12 cellular contexts compared by ENCODE assay signal in the genomic region with DNA sequence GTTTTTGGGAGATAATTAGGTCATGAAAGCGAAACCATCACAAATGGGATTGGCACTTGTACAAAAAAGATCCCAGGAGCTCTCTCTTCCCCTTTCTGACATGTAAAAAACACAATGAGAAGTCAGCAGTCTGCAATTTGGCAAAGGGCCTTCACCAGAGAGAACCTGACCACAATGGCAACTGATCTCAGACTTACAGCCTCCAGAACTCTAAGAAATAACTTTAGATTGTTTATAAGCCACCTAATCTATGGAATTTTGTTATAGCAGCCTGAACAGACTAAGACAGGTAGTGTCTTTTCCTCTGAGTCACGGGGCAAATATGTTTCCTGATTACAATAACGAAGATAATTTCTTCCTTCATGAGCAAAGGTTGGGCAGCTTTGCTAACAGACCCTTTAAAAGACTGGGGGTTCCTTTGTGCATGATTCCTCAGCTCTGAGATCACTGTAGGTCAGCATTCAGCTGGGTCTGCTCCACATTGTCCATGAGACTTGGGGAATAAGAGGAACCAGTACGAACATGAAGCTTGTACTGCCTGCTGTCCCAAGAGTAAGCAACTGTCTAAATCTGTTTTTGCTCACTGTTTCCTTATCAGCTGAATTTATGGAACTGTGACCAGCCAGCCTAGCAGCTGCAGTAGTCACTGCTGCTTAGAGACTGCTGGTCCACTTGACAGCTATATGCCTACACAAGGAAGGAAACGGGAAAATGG.
DNase-seq lines count a peak whose midpoint lies in the region; ATAC-seq, FAIRE-seq and TF ChIP-seq lines count a peak whose summit lies in the region.
"Had no signal": no experiment of that assay in that cellular context is flagged by ENCODE, and none has a peak within 500 bp of the region (broad histone marks: within the 10 kb centered on the region; RNA-seq: fewer than 3 reads in every experiment).

No MANE protein-coding gene starts in this region.

- H3K27ac ChIP-seq in GM12878 (ENCODE audit: control insufficient read depth, insufficient read depth), result peak overlapping the region; percentile 55; the same call in 1 of the 2 replicates

- 0 out of 2 replicates have a peak overlapping the region, but pooled peaks have one; percentile 20 for H3K9ac ChIP-seq in GM12878 (ENCODE audit: control insufficient read depth, insufficient read depth, low read length)

- peak overlapping the region; percentile 60; the same call in 1 of the 2 replicates for H3K4me2 ChIP-seq in GM12878 (ENCODE audit: control insufficient read depth, insufficient read depth)

- peak; percentile 13 for FAIRE-seq in GM12878 (lab: Jason Lieb, UNC)
- FAIRE-seq: colon, G401.6 had no signal

- peak; percentile 44 to 74; a peak in 2 of 4 replicates for TF ChIP-seq EP300 in GM12878 (IDR thresholded peaks at IDR 0.05; ENCODE audit: borderline replicate concordance in 1 of 2, control insufficient read depth in 1 of 2, low read depth in 2 of 2, low read length in 2 of 2)

- no peak for TF ChIP-seq RAD21 in GM12878 (IDR thresholded peaks at IDR 0.05; ENCODE audit: insufficient read depth, low read depth, low read length)

- H2AFZ ChIP-seq in GM12878 (ENCODE audit: control insufficient read depth, low read depth, low read length), result peak overlapping the region; percentile 71

- POLR2A ChIA-PET in GM12878 (lab: Charles Lee), result interaction anchor here (0.7 to 1.9 kb wide), 6 partner anchors 60 to 358 kb away, joined by 3 to 5 read pairs (median 3); no protein-coding TSS in a partner anchor

- H3K36me3 ChIP-seq in GM12878 (ENCODE audit: control insufficient read depth in 2 of 2, insufficient read depth in 2 of 2, low read length in 1 of 2), result no peaks in the 10 kb centered on the region

- CTCF ChIA-PET in GM12878 (lab: Yijun Ruan, JAX), result interaction anchor here (0.8 to 2.2 kb wide), 4 partner anchors 14 to 156 kb away, joined by 3 to 7 read pairs (median 4); no protein-coding TSS in a partner anchor

- no peak overlapping the region for H3K4me3 ChIP-seq in GM12878

- no peaks in the 10 kb centered on the region for H4K20me1 ChIP-seq in GM12878 (ENCODE audit: control insufficient read depth, insufficient read depth)

- no peak for TF ChIP-seq POLR2A in GM12878 (IDR thresholded peaks at IDR 0.05; ENCODE audit: low read depth, low read length)

- no TSS peak for BruUV-seq in GM12878 (replicated peaks; lab: Mats Ljungman, UMichigan)

- in situ Hi-C loops in GM12878 (cut with MboI), result no loop called here

- ATAC-seq in GM19397 (IDR thresholded peaks at IDR 0.05; ENCODE audit: unreplicated experiment), result peak; percentile 44
- ATAC-seq in HG03342 (IDR thresholded peaks at IDR 0.05; ENCODE audit: unreplicated experiment), result peak; percentile 49
- ATAC-seq in GM12878, result peak; percentile 81
- no peak for ATAC-seq in HG03565 (IDR thresholded peaks at IDR 0.05; ENCODE audit: unreplicated experiment)
- ATAC-seq in SK-N-SH treated with all-trans-retinoic acid at 6 μM for 48 hours, result no peak
- no peak for ATAC-seq in left lobe of liver

- H3K27me3 ChIP-seq in GM12878 (replicated peaks in 1 of 2; ENCODE audit: control insufficient read depth in 2 of 2, insufficient read depth in 2 of 2, low read length in 1 of 2), result no peaks in the 10 kb centered on the region

- no peaks in the 10 kb centered on the region; the same call in 2 of the 3 replicates for H3K9me3 ChIP-seq in GM12878 (replicated peaks; ENCODE audit: control insufficient read depth, insufficient read depth, low read length)

- 32% methylated on average over 5 of the region's 5 CpGs for WGBS in GM12878 (ENCODE audit: insufficient coverage, insufficient replicate concordance, low lambda C conversion rate, missing lambda C conversion rate)

- DNase-seq in GM12878 (ENCODE audit: low read depth, low spot score) (peak; percentile 38), pulmonary artery endothelial cell (ENCODE audit: low read depth, low spot score) (peak; percentile 8), DMS 273 (lab: John Stamatoyannopoulos, UW; ENCODE audit: unreplicated experiment) (no peak), left lobe of liver (ENCODE audit: low spot score) (no peak)
- DNase-seq: H7; stimulated activated naive CD4-positive, alpha-beta T cell treated with Interleukin-2 at 50 U/mL for 16 hours had no signal

- intact Hi-C loops in GM12878 (cut with micrococcal nuclease; ENCODE audit: unreplicated experiment), result loop anchor here (2.0 to 5.0 kb wide), 2 partner anchors 64 to 141 kb away; no protein-coding TSS in a partner anchor

- H3K79me2 ChIP-seq in GM12878 (ENCODE audit: control insufficient read depth, insufficient read depth, low read length), result no peaks in the 10 kb centered on the region

- SMC1A ChIA-PET in GM12878 (lab: Charles Lee; ENCODE audit: uncharacterized antibody, unreplicated experiment), result interaction anchor here (0.8 to 6.3 kb wide), 18 partner anchors 11 to 227 kb away, joined by 3 to 35 read pairs (median 4); no protein-coding TSS in a partner anchor

- peaks cover 15% of the 10 kb centered on the region for H3K4me1 ChIP-seq in GM12878 (ENCODE audit: control insufficient read depth, insufficient read depth, low read length)

- TF ChIP-seq CTCF in GM12878 (IDR thresholded peaks at IDR 0.05 in 2 of 3, conservative IDR thresholded peaks at IDR 0.05 in 1 of 3; ENCODE audit: control insufficient read depth in 2 of 3, extremely low read depth in 1 of 3, insufficient read depth in 1 of 3, low read depth in 3 of 3, low read length in 3 of 3), result no peak

- RAD21 ChIA-PET in GM12878 (lab: Charles Lee; ENCODE audit: unreplicated experiment), result interaction anchor here (0.9 to 2.9 kb wide), 8 partner anchors 24 to 155 kb away, joined by 3 to 17 read pairs (median 4); no protein-coding TSS in a partner anchor

TF ChIP-seq in GM12878, 131 proteins besides CTCF, POLR2A, EP300 and RAD21 (continues in another document):
- peak; percentile 39; the same call in 1 of the 2 replicates for TF ChIP-seq PAX5 (IDR thresholded peaks at IDR 0.05; ENCODE audit: borderline replicate concordance, low read depth, low read length)

TF ChIP-seq in SK-N-SH treated with all-trans-retinoic acid at 6 μM for 48 hours, 23 proteins besides CTCF, POLR2A, EP300 and RAD21:
- TF ChIP-seq ISL1 (CRISPR knock-in tag; IDR thresholded peaks at IDR 0.05) (no peak), ZC3H10 (CRISPR knock-in tag; IDR thresholded peaks at IDR 0.05) (no peak), CSDC2 (CRISPR knock-in tag; IDR thresholded peaks at IDR 0.05) (no peak), OSR1 (CRISPR knock-in tag; IDR thresholded peaks at IDR 0.05) (no peak), TOX (CRISPR knock-in tag; IDR thresholded peaks at IDR 0.05; ENCODE audit: borderline replicate concordance) (no peak), TCF4 (CRISPR knock-in tag; IDR thresholded peaks at IDR 0.05; ENCODE audit: borderline replicate concordance) (no peak), ZFP30 (CRISPR knock-in tag; IDR thresholded peaks at IDR 0.05) (no peak), SNAI2 (CRISPR knock-in tag; IDR thresholded peaks at IDR 0.05) (no peak)
- TF ChIP-seq, protein P1, sequence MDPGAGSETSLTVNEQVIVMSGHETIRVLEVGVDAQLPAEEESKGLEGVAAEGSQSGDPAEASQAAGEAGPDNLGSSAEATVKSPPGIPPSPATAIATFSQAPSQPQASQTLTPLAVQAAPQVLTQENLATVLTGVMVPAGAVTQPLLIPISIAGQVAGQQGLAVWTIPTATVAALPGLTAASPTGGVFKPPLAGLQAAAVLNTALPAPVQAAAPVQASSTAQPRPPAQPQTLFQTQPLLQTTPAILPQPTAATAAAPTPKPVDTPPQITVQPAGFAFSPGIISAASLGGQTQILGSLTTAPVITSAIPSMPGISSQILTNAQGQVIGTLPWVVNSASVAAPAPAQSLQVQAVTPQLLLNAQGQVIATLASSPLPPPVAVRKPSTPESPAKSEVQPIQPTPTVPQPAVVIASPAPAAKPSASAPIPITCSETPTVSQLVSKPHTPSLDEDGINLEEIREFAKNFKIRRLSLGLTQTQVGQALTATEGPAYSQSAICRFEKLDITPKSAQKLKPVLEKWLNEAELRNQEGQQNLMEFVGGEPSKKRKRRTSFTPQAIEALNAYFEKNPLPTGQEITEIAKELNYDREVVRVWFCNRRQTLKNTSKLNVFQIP (CRISPR knock-in tag; IDR thresholded peaks at IDR 0.05; ENCODE audit: borderline replicate concordance, low read depth), result no peak
- TF ChIP-seq, protein P2, sequence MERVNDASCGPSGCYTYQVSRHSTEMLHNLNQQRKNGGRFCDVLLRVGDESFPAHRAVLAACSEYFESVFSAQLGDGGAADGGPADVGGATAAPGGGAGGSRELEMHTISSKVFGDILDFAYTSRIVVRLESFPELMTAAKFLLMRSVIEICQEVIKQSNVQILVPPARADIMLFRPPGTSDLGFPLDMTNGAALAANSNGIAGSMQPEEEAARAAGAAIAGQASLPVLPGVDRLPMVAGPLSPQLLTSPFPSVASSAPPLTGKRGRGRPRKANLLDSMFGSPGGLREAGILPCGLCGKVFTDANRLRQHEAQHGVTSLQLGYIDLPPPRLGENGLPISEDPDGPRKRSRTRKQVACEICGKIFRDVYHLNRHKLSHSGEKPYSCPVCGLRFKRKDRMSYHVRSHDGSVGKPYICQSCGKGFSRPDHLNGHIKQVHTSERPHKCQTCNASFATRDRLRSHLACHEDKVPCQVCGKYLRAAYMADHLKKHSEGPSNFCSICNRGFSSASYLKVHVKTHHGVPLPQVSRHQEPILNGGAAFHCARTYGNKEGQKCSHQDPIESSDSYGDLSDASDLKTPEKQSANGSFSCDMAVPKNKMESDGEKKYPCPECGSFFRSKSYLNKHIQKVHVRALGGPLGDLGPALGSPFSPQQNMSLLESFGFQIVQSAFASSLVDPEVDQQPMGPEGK (CRISPR knock-in tag; IDR thresholded peaks at IDR 0.05; ENCODE audit: borderline replicate concordance), result no peak

Comparison
In these comparisons a context has a peak if more than half of its experiments do, and no peak if none do; other contexts are left out.
1. ATAC-seq: peak in GM19397 (single experiment), HG03342 (single experiment) and GM12878 (single experiment); none in HG03565 (single experiment), SK-N-SH treated with all-trans-retinoic acid at 6 μM for 48 hours (single experiment) and left lobe of liver (single experiment).
2. DNase-seq: peak in GM12878 (single experiment) and pulmonary artery endothelial cell (single experiment); none in DMS 273 (single experiment) and left lobe of liver (single experiment).